ENCODE assay signal across 8 cellular contexts in the genomic region with DNA sequence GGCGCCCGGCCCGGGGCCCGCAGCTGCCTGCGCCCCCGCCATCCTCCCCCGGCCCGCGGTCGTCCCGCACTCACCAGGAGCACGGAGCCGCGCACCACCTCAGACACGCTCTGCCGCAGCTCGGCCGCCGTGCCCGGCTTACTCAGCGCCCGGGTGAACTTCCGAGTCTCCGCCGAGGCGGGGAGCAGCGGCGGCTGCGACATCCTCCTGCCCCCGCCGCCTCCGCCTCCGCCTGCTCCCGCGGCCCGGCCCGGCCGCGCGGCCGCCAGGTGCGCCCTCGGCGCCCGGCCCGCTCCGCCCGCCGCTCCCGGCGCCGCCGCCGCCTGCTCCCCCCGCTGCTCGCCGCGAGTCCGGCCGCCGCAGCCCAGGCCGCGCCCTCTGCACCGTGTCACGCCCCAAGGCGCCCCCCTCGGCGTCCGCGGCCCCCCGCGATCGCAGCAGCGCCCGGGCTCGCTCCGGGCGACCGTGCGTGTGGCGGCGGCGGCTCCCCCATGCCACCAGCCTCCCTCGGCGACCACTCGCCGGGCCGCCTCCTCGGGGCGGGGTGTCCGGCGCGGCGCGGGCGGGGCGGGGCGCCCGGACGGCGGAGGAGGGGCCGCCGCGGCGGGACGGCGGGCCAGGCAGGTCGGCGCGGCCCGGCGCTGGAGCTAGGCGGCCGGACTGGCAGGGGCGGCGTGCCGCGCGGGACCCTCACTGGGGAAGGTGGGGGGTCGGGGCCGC.
A peak's percentile ranks its signal among the peaks of the same experiment; 100 is the strongest.
DNase-seq lines count a peak whose midpoint lies in the region; ATAC-seq and TF ChIP-seq lines count a peak whose summit lies in the region.

No MANE protein-coding gene starts in this region.

- H3K4me3 ChIP-seq in GM23248: peak overlapping the region; percentile 88

- H3K9me3 Mint-ChIP-seq in chondrocyte (ENCODE audit: low read depth): no peaks in the 10 kb centered on the region

- peak overlapping the region; percentile 94 for H2AFZ ChIP-seq in GM23248

- TF ChIP-seq CTCF in GM10266 (IDR thresholded peaks at IDR 0.05; ENCODE audit: control insufficient read depth, insufficient read depth, low read depth, missing control alignments): no peak
- no peak for TF ChIP-seq CTCF in chondrocyte (IDR thresholded peaks at IDR 0.05)

- H3K27me3 Mint-ChIP-seq in chondrocyte (ENCODE audit: low read depth): no peaks in the 10 kb centered on the region

- H3K36me3 ChIP-seq in GM23248 (ENCODE audit: low read depth): no peaks in the 10 kb centered on the region

- no peaks in the 10 kb centered on the region for H3K9me2 ChIP-seq in GM23248 (ENCODE audit: insufficient read depth)

- no peaks in the 10 kb centered on the region for H3K27me3 ChIP-seq in GM23248 (replicated peaks; ENCODE audit: insufficient read depth)

- no peaks in the 10 kb centered on the region for H3K4me1 ChIP-seq in GM23248 (ENCODE audit: insufficient read depth)

- 0 to 1% methylated on average over 23 to 84 of the region's 121 CpGs for WGBS in GM23248 (ENCODE audit: low coverage in 1 of 2, low lambda C conversion rate in 2 of 2, missing lambda C conversion rate in 2 of 2), 2 experiments

- no peaks in the 10 kb centered on the region for H3K79me2 ChIP-seq in GM23248 (ENCODE audit: insufficient read depth)

- in situ Hi-C loops in GM23248 (cut with MboI): no loop called here

- no peaks in the 10 kb centered on the region for H3K9me3 ChIP-seq in GM23248 (ENCODE audit: low read depth)

- no peak overlapping the region for H3K27ac Mint-ChIP-seq in chondrocyte (ENCODE audit: unreplicated experiment)

- DNase-seq in GM10266 (ENCODE audit: extremely low spot score): peak; percentile 87
- peak; percentile 91 for DNase-seq in GM23248
- peak; percentile 41 for DNase-seq in LHCN-M2 (ENCODE audit: low read depth)
- DNase-seq in chondrocyte (ENCODE audit: low spot score): no peak
- peak; percentile 71 for DNase-seq in left lobe of liver (ENCODE audit: low spot score)
- DNase-seq in stimulated activated CD4-positive, alpha-beta T cell treated with anti-CD3 and anti-CD28 coated beads, Interleukin-2, amount 100 ng/mL, for 4 hours (ENCODE audit: low read depth): peak; percentile 78
- no peak for DNase-seq in NCI-H2029 treated with DMSO at 0.1 percent for 48 hours (lab: John Stamatoyannopoulos, UW)

- H3K4me2 ChIP-seq in GM23248 (ENCODE audit: unreplicated experiment): peak overlapping the region; percentile 77

- H3K36me3 Mint-ChIP-seq in chondrocyte (ENCODE audit: low read depth): no peaks in the 10 kb centered on the region

- H3K9ac ChIP-seq in GM23248: peak overlapping the region; percentile 75

- peak overlapping the region; percentile 64 for H3K4me3 Mint-ChIP-seq in chondrocyte (ENCODE audit: unreplicated experiment)

- H3K27ac ChIP-seq in GM23248: peak overlapping the region; percentile 45; the same call in 1 of the 2 replicates

- ATAC-seq in activated CD4-positive, CD25-positive, alpha-beta regulatory T cell treated with anti-CD3 and anti-CD28 coated beads, Interleukin-2, amount 50 U/mL, for 24 hours: peak; percentile 68 to 69
- ATAC-seq in left lobe of liver: peak; percentile 73

- H3F3A ChIP-seq in GM23248 (ENCODE audit: insufficient read depth): no peaks in the 10 kb centered on the region

- H4K20me1 ChIP-seq in GM23248 (ENCODE audit: insufficient read depth): no peaks in the 10 kb centered on the region

- H3K4me1 Mint-ChIP-seq in chondrocyte (ENCODE audit: low read depth): peaks cover 20% of the 10 kb centered on the region

Comparison
In these comparisons a context has a peak if more than half of its experiments do, and no peak if none do; other contexts are left out.
1. DNase-seq: peak in GM10266 (single experiment), GM23248 (single experiment), LHCN-M2 (single experiment), left lobe of liver (single experiment) and stimulated activated CD4-positive, alpha-beta T cell treated with anti-CD3 and anti-CD28 coated beads, Interleukin-2, amount 100 ng/mL, for 4 hours (single experiment); none in chondrocyte (single experiment) and NCI-H2029 treated with DMSO at 0.1 percent for 48 hours (single experiment).